30 cellular contexts compared by ENCODE assay signal in genomic region chr20:682123-682522, GRCh38. TPM values are rescaled to one million over a fixed set of nuclear protein-coding genes. Genes with fewer than 3 reads are reported as not detected.
"Had no signal": no experiment of that assay in that cellular context is flagged by ENCODE, and none has a peak within 500 bp of the region (broad histone marks: within the 10 kb centered on the region; RNA-seq: fewer than 3 reads in every experiment).

No MANE protein-coding gene starts in this region.

- DNase-seq: activated CD4-positive, alpha-beta T cell treated with anti-CD3 and anti-CD28 coated beads for 48 hours; activated CD4-positive, alpha-beta T cell treated with anti-CD3 and anti-CD28 coated beads, Interleukin-2, amount 50 U/mL, for 48 hours; activated CD4-positive, CD25-positive, alpha-beta regulatory T cell treated with anti-CD3 and anti-CD28 coated beads, Interleukin-2, amount 50 U/mL, for 72 hours; activated CD8-positive, alpha-beta memory T cell treated with anti-CD3 and anti-CD28 coated beads, Interleukin-2, amount 10 ng/mL, durations not matched to agents 7 days and 5 days; activated effector memory CD4-positive, alpha-beta T cell treated with anti-CD3 and anti-CD28 coated beads, Interleukin-2, amount 50 U/mL, for 16 hours; activated naive CD4-positive, alpha-beta T cell treated with Interleukin-2 at 50 U/mL for 16 hours; activated naive CD8-positive, alpha-beta T cell treated with anti-CD3 and anti-CD28 coated beads, Interleukin-2, amount 50 U/mL, for 24 hours; activated T-cell treated with anti-CD3 and anti-CD28 coated beads, Interleukin-2, amount 50 U/mL, for 24 hours; amygdala; MG63; MV-4-11; NCI-H1092 treated with DMSO at 0.1 percent for 48 hours; NCI-H1417 treated with DMSO at 0.1 percent for 48 hours; NCI-H1694; NCI-H2029; NCI-H2107; NCI-H345; NCI-H510A; NCI-H748 treated with DMSO at 0.1 percent for 48 hours; PC-3; SIG-M5; T-helper 17 cell; T-helper 9 cell had no signal

- H3K36me3 Mint-ChIP-seq: activated CD8-positive, alpha-beta memory T cell treated with anti-CD3 and anti-CD28 coated beads, Interleukin-2, amount 10 ng/mL, durations not matched to agents 7 days and 5 days; brain; WTC11 had no signal

- H3K27ac Mint-ChIP-seq: activated CD8-positive, alpha-beta memory T cell treated with anti-CD3 and anti-CD28 coated beads, Interleukin-2, amount 10 ng/mL, durations not matched to agents 7 days and 5 days; activated naive CD4-positive, alpha-beta T cell treated with anti-CD3 and anti-CD28 coated beads, Interleukin-2, amount 50 U/mL, for 72 hours; activated naive CD8-positive, alpha-beta T cell treated with anti-CD3 and anti-CD28 coated beads, Interleukin-2, amount 50 U/mL, for 24 hours; activated T-cell treated with anti-CD3 and anti-CD28 coated beads, Interleukin-2, amount 50 U/mL, for 24 hours; dendritic cell treated with granulocyte-macrophage colony-stimulating factor and Interleukin-4, amounts not matched to agents 40 ng/mL and 50 ng/mL, for 4 days; T-helper 17 cell; WTC11 had no signal

- H3K9ac ChIP-seq: KMS-11 had no signal

- H3K4me3 ChIP-seq: cardiac muscle cell, MG63 had no signal

- H3K4me2 ChIP-seq: KMS-11 had no signal

- H3K4me1 Mint-ChIP-seq: activated CD8-positive, alpha-beta memory T cell treated with anti-CD3 and anti-CD28 coated beads, Interleukin-2, amount 10 ng/mL, durations not matched to agents 7 days and 5 days; activated naive CD8-positive, alpha-beta T cell treated with anti-CD3 and anti-CD28 coated beads, Interleukin-2, amount 50 U/mL, for 24 hours; T-helper 17 cell; WTC11 had no signal

- H3K9me3 ChIP-seq: MG63 had no signal

- H3K9me3 Mint-ChIP-seq: activated naive CD4-positive, alpha-beta T cell treated with anti-CD3 and anti-CD28 coated beads, Interleukin-2, amount 50 U/mL, for 72 hours; activated naive CD8-positive, alpha-beta T cell treated with anti-CD3 and anti-CD28 coated beads, Interleukin-2, amount 50 U/mL, for 24 hours; activated T-cell treated with anti-CD3 and anti-CD28 coated beads, Interleukin-2, amount 50 U/mL, for 24 hours; brain; dendritic cell treated with granulocyte-macrophage colony-stimulating factor and Interleukin-4, amounts not matched to agents 40 ng/mL and 50 ng/mL, for 4 days; WTC11 had no signal

- ATAC-seq: activated CD8-positive, alpha-beta memory T cell treated with anti-CD3 and anti-CD28 coated beads, Interleukin-2, amount 10 ng/mL, durations not matched to agents 7 days and 5 days; activated naive CD4-positive, alpha-beta T cell treated with anti-CD3 and anti-CD28 coated beads, Interleukin-2, amount 50 U/mL, for 72 hours; activated naive CD8-positive, alpha-beta T cell treated with anti-CD3 and anti-CD28 coated beads, Interleukin-2, amount 50 U/mL, for 24 hours; PC-3; T-helper 17 cell; WTC11 had no signal

- H3K4me3 Mint-ChIP-seq: activated CD8-positive, alpha-beta memory T cell treated with anti-CD3 and anti-CD28 coated beads, Interleukin-2, amount 10 ng/mL, durations not matched to agents 7 days and 5 days; activated naive CD8-positive, alpha-beta T cell treated with anti-CD3 and anti-CD28 coated beads, Interleukin-2, amount 50 U/mL, for 24 hours; activated T-cell treated with anti-CD3 and anti-CD28 coated beads, Interleukin-2, amount 50 U/mL, for 24 hours; brain; dendritic cell treated with granulocyte-macrophage colony-stimulating factor and Interleukin-4, amounts not matched to agents 40 ng/mL and 50 ng/mL, for 4 days; T-helper 17 cell; WTC11 had no signal

- H3K27ac ChIP-seq: cardiac muscle cell, KMS-11 had no signal

- H3K36me3 ChIP-seq: cardiac muscle cell, MG63 had no signal

- H3K27me3 ChIP-seq: MG63 had no signal

RNA-seq across cellular contexts. Expression of gene SCRT2, which starts 6.5 kb away (rescaled TPM):
- total RNA-seq: activated CD8-positive, alpha-beta memory T cell treated with anti-CD3 and anti-CD28 coated beads, Interleukin-2, amount 10 ng/mL, durations not matched to agents 7 days and 5 days; activated naive CD4-positive, alpha-beta T cell treated with anti-CD3 and anti-CD28 coated beads, Interleukin-2, amount 50 U/mL, for 72 hours; astrocyte; cardiac muscle cell; PC-3; T-helper 17 cell had no signal
- polyA plus RNA-seq: cardiac muscle cell had no signal
